Comparison of ENCODE assay signal across 2 cellular contexts in the genomic region with DNA sequence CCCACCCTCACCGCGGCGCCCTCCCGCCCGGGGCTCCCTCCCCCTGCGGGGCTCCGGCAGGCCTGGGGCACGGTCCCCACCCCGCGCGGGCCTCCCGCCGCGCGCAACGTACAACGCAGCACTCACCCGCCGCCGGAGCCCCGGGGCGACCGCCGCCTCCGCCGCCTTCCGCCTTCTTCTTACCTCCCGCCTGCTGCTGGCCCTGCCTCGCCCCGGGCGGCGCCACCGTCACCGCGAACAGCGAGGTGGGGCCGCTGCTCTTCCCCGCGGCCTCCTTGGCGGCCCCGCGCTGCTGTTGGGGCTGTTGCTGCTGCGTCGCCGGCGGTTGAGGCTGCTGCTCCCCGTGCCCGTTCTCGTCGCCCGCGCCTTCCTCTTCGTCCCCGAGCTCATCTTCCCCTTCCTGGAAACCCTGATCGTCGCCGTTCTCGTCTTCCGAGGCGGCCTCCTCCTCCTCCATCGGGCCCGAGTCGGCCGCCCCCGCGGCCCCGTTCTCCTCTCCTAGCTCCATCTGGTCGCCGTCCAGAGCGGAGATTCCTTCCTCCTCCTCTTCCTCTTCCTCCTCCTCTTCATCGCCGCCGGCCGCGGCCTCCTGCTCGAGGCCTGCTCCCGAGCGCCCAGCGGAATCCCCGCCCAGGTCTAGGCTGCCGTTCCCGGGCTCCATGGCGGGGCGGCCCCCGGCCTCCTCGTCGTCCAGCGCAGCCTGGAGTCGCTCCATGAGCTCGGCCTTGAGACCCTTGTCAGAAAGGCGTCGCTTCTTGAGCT.
TF ChIP-seq lines count a peak whose summit lies in the region.

No MANE protein-coding gene starts in this region.

TF ChIP-seq in GM12878, 131 proteins besides CTCF, POLR2A, EP300 and RAD21 (continued from another document and continues in another):
- TF ChIP-seq, protein P1, sequence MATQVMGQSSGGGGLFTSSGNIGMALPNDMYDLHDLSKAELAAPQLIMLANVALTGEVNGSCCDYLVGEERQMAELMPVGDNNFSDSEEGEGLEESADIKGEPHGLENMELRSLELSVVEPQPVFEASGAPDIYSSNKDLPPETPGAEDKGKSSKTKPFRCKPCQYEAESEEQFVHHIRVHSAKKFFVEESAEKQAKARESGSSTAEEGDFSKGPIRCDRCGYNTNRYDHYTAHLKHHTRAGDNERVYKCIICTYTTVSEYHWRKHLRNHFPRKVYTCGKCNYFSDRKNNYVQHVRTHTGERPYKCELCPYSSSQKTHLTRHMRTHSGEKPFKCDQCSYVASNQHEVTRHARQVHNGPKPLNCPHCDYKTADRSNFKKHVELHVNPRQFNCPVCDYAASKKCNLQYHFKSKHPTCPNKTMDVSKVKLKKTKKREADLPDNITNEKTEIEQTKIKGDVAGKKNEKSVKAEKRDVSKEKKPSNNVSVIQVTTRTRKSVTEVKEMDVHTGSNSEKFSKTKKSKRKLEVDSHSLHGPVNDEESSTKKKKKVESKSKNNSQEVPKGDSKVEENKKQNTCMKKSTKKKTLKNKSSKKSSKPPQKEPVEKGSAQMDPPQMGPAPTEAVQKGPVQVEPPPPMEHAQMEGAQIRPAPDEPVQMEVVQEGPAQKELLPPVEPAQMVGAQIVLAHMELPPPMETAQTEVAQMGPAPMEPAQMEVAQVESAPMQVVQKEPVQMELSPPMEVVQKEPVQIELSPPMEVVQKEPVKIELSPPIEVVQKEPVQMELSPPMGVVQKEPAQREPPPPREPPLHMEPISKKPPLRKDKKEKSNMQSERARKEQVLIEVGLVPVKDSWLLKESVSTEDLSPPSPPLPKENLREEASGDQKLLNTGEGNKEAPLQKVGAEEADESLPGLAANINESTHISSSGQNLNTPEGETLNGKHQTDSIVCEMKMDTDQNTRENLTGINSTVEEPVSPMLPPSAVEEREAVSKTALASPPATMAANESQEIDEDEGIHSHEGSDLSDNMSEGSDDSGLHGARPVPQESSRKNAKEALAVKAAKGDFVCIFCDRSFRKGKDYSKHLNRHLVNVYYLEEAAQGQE (IDR thresholded peaks at IDR 0.05; ENCODE audit: low read depth, low read length): no peak
- TF ChIP-seq SP1 (IDR thresholded peaks at IDR 0.05; ENCODE audit: low read depth, low read length) (no peak), DPF2 (IDR thresholded peaks at IDR 0.05) (peak; percentile 8; the same call in 1 of the 2 replicates), NBN (IDR thresholded peaks at IDR 0.05) (no peak), ZSCAN29 (IDR thresholded peaks at IDR 0.05) (no peak), HDAC2 (IDR thresholded peaks at IDR 0.05) (no peak), KLF5 (IDR thresholded peaks at IDR 0.05; ENCODE audit: partially characterized antibody) (no peak), HDGF (IDR thresholded peaks at IDR 0.05) (peak; percentile 14; the same call in 1 of the 2 replicates), CBX5 (IDR thresholded peaks at IDR 0.05; ENCODE audit: low read depth) (no peak), MYB (IDR thresholded peaks at IDR 0.05; ENCODE audit: borderline replicate concordance, low read depth, low read length) (no peak), CBFB (IDR thresholded peaks at IDR 0.05; ENCODE audit: low read depth) (no peak), HDAC6 (IDR thresholded peaks at IDR 0.05; ENCODE audit: unreplicated experiment) (no peak)
- TF ChIP-seq, protein P2, sequence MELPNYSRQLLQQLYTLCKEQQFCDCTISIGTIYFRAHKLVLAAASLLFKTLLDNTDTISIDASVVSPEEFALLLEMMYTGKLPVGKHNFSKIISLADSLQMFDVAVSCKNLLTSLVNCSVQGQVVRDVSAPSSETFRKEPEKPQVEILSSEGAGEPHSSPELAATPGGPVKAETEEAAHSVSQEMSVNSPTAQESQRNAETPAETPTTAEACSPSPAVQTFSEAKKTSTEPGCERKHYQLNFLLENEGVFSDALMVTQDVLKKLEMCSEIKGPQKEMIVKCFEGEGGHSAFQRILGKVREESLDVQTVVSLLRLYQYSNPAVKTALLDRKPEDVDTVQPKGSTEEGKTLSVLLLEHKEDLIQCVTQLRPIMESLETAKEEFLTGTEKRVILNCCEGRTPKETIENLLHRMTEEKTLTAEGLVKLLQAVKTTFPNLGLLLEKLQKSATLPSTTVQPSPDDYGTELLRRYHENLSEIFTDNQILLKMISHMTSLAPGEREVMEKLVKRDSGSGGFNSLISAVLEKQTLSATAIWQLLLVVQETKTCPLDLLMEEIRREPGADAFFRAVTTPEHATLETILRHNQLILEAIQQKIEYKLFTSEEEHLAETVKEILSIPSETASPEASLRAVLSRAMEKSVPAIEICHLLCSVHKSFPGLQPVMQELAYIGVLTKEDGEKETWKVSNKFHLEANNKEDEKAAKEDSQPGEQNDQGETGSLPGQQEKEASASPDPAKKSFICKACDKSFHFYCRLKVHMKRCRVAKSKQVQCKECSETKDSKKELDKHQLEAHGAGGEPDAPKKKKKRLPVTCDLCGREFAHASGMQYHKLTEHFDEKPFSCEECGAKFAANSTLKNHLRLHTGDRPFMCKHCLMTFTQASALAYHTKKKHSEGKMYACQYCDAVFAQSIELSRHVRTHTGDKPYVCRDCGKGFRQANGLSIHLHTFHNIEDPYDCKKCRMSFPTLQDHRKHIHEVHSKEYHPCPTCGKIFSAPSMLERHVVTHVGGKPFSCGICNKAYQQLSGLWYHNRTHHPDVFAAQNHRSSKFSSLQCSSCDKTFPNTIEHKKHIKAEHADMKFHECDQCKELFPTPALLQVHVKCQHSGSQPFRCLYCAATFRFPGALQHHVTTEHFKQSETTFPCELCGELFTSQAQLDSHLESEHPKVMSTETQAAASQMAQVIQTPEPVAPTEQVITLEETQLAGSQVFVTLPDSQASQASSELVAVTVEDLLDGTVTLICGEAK (IDR thresholded peaks at IDR 0.05; ENCODE audit: borderline replicate concordance): no peak
- TF ChIP-seq, protein P3, sequence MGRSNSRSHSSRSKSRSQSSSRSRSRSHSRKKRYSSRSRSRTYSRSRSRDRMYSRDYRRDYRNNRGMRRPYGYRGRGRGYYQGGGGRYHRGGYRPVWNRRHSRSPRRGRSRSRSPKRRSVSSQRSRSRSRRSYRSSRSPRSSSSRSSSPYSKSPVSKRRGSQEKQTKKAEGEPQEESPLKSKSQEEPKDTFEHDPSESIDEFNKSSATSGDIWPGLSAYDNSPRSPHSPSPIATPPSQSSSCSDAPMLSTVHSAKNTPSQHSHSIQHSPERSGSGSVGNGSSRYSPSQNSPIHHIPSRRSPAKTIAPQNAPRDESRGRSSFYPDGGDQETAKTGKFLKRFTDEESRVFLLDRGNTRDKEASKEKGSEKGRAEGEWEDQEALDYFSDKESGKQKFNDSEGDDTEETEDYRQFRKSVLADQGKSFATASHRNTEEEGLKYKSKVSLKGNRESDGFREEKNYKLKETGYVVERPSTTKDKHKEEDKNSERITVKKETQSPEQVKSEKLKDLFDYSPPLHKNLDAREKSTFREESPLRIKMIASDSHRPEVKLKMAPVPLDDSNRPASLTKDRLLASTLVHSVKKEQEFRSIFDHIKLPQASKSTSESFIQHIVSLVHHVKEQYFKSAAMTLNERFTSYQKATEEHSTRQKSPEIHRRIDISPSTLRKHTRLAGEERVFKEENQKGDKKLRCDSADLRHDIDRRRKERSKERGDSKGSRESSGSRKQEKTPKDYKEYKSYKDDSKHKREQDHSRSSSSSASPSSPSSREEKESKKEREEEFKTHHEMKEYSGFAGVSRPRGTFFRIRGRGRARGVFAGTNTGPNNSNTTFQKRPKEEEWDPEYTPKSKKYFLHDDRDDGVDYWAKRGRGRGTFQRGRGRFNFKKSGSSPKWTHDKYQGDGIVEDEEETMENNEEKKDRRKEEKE (IDR thresholded peaks at IDR 0.05): no peak

TF ChIP-seq in HepG2, 621 proteins besides CTCF, POLR2A, EP300 and RAD21 (continued from another document and continues in another):
- TF ChIP-seq ZNF672 (CRISPR knock-in tag; IDR thresholded peaks at IDR 0.05): peak; percentile 35; the same call in 1 of the 2 replicates
- TF ChIP-seq THAP11 (CRISPR knock-in tag; IDR thresholded peaks at IDR 0.05): no peak
- no peak for TF ChIP-seq BRD4 (CRISPR knock-in tag; IDR thresholded peaks at IDR 0.05)
- TF ChIP-seq RBM39 (IDR thresholded peaks at IDR 0.05; ENCODE audit: low read depth, low read length, poor library complexity, severe bottlenecking): peak; percentile 47
- peak; percentile 61 for TF ChIP-seq SRSF1 (optimal IDR thresholded peaks at IDR 0.05; ENCODE audit: low read depth, low read length)
- peak; percentile 17 for TF ChIP-seq ZNF883 (CRISPR knock-in tag; IDR thresholded peaks at IDR 0.05; ENCODE audit: not compliant biosample characterization)
- TF ChIP-seq PRMT3 (CRISPR knock-in tag; IDR thresholded peaks at IDR 0.05; ENCODE audit: borderline replicate concordance, low read depth): 0 out of 2 replicates have a peak, but pooled peaks have one; percentile 17
- TF ChIP-seq, protein P4, sequence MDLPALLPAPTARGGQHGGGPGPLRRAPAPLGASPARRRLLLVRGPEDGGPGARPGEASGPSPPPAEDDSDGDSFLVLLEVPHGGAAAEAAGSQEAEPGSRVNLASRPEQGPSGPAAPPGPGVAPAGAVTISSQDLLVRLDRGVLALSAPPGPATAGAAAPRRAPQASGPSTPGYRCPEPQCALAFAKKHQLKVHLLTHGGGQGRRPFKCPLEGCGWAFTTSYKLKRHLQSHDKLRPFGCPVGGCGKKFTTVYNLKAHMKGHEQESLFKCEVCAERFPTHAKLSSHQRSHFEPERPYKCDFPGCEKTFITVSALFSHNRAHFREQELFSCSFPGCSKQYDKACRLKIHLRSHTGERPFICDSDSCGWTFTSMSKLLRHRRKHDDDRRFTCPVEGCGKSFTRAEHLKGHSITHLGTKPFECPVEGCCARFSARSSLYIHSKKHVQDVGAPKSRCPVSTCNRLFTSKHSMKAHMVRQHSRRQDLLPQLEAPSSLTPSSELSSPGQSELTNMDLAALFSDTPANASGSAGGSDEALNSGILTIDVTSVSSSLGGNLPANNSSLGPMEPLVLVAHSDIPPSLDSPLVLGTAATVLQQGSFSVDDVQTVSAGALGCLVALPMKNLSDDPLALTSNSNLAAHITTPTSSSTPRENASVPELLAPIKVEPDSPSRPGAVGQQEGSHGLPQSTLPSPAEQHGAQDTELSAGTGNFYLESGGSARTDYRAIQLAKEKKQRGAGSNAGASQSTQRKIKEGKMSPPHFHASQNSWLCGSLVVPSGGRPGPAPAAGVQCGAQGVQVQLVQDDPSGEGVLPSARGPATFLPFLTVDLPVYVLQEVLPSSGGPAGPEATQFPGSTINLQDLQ (CRISPR knock-in tag; IDR thresholded peaks at IDR 0.05): no peak
- TF ChIP-seq ZNF235 (CRISPR knock-in tag; IDR thresholded peaks at IDR 0.05; ENCODE audit: borderline replicate concordance): peak; percentile 73; the same call in 1 of the 2 replicates
- 0 out of 2 replicates have a peak, but pooled peaks have one; percentile 19 for TF ChIP-seq ZNF670 (CRISPR knock-in tag; IDR thresholded peaks at IDR 0.05; ENCODE audit: borderline replicate concordance)
- peak; percentile 99 for TF ChIP-seq AGO2 (optimal IDR thresholded peaks at IDR 0.05; ENCODE audit: low read depth, low read length)
- TF ChIP-seq KLF11 (CRISPR knock-in tag; IDR thresholded peaks at IDR 0.05): no peak
- TF ChIP-seq GFI1 (CRISPR knock-in tag; IDR thresholded peaks at IDR 0.05; ENCODE audit: borderline replicate concordance): 0 out of 2 replicates have a peak, but pooled peaks have one; percentile 15
- no peak for TF ChIP-seq RBM22 (optimal IDR thresholded peaks at IDR 0.05; ENCODE audit: low read length)
- peak; percentile 5 for TF ChIP-seq POLR2G (IDR thresholded peaks at IDR 0.05; ENCODE audit: low read depth, low read length)
- TF ChIP-seq SSRP1 (CRISPR knock-in tag; IDR thresholded peaks at IDR 0.05): peak; percentile 40; the same call in 1 of the 2 replicates
- TF ChIP-seq RBFOX2 (IDR thresholded peaks at IDR 0.05; ENCODE audit: low read depth, low read length): peak; percentile 92
- TF ChIP-seq, protein P5, sequence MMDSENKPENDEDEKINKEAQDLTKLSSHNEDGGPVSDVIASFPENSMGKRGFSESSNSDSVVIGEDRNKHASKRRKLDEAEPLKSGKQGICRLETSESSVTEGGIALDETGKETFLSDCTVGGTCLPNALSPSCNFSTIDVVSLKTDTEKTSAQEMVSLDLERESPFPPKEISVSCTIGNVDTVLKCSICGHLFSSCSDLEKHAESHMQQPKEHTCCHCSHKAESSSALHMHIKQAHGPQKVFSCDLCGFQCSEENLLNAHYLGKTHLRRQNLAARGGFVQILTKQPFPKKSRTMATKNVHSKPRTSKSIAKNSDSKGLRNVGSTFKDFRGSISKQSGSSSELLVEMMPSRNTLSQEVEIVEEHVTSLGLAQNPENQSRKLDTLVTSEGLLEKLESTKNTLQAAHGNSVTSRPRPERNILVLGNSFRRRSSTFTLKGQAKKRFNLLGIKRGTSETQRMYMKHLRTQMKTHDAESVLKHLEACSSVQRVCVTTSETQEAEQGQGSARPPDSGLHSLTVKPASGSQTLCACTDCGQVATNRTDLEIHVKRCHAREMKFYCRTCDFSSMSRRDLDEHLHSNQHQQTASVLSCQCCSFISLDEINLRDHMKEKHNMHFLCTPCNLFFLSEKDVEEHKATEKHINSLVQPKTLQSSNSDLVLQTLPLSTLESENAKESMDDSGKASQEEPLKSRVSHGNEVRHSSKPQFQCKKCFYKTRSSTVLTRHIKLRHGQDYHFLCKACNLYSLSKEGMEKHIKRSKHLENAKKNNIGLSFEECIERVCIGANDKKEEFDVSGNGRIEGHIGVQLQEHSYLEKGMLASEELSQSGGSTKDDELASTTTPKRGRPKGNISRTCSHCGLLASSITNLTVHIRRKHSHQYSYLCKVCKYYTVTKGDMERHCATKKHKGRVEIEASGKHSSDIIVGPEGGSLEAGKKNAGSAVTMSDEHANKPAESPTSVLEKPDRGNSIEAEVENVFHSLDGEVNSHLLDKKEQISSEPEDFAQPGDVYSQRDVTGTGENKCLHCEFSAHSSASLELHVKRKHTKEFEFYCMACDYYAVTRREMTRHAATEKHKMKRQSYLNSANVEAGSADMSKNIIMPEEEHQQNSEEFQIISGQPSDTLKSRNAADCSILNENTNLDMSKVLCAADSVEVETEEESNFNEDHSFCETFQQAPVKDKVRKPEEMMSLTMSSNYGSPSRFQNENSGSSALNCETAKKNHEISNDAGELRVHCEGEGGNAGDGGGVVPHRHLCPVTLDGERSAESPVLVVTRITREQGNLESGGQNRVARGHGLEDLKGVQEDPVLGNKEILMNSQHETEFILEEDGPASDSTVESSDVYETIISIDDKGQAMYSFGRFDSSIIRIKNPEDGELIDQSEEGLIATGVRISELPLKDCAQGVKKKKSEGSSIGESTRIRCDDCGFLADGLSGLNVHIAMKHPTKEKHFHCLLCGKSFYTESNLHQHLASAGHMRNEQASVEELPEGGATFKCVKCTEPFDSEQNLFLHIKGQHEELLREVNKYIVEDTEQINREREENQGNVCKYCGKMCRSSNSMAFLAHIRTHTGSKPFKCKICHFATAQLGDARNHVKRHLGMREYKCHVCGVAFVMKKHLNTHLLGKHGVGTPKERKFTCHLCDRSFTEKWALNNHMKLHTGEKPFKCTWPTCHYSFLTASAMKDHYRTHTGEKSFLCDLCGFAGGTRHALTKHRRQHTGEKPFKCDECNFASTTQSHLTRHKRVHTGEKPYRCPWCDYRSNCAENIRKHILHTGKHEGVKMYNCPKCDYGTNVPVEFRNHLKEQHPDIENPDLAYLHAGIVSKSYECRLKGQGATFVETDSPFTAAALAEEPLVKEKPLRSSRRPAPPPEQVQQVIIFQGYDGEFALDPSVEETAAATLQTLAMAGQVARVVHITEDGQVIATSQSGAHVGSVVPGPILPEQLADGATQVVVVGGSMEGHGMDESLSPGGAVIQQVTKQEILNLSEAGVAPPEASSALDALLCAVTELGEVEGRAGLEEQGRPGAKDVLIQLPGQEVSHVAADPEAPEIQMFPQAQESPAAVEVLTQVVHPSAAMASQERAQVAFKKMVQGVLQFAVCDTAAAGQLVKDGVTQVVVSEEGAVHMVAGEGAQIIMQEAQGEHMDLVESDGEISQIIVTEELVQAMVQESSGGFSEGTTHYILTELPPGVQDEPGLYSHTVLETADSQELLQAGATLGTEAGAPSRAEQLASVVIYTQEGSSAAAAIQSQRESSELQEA (CRISPR knock-in tag; IDR thresholded peaks at IDR 0.05; ENCODE audit: not compliant biosample characterization): peak; percentile 70
- TF ChIP-seq ZC3H4 (CRISPR knock-in tag; IDR thresholded peaks at IDR 0.05; ENCODE audit: borderline replicate concordance): 0 out of 2 replicates have a peak, but pooled peaks have one; percentile 38
- TF ChIP-seq HES4 (CRISPR knock-in tag; IDR thresholded peaks at IDR 0.05; ENCODE audit: borderline replicate concordance): peak; percentile 50; the same call in 1 of the 2 replicates
- 0 out of 2 replicates have a peak, but pooled peaks have one; percentile 3 for TF ChIP-seq ZNF709 (CRISPR knock-in tag; IDR thresholded peaks at IDR 0.05)
